9 cellular contexts compared by ENCODE assay signal in the genomic region with DNA sequence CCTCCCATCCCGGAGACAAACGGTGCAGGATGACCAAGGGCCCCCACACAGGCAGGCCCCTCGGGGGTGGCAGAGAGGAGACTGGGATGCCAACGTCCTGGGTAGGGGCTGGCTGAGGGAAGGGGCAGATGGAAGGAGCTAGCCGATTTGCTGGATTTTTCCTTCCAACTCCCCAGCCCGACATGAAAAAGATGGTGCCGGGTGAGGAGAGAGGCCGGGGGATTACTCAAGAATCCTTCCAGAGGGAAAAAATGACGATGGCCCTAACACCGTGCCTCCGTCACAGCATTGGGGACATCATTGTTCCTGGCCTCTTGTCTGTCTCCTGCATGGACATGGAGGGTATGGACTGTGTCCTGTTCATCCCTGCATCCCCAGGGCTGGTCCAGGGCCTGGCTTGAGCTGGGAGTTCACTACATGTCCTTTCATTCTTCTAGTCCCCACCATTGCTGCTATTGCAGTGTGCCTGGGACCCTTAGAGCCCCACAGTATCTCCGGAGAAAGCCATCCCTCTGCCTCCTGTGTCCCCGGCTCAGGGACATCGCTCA.
DNase-seq lines count a peak whose midpoint lies in the region; ATAC-seq and TF ChIP-seq lines count a peak whose summit lies in the region.
"Had no signal": no experiment of that assay in that cellular context is flagged by ENCODE, and none has a peak within 500 bp of the region (broad histone marks: within the 10 kb centered on the region; RNA-seq: fewer than 3 reads in every experiment).

No MANE protein-coding gene starts in this region.

- ATAC-seq in activated T-cell treated with anti-CD3 and anti-CD28 coated beads, Interleukin-2, amount 50 U/mL, for 72 hours (replicated peaks in 1 of 2) = peak; percentile 25 to 30
- no peak for ATAC-seq in GM21576 (IDR thresholded peaks at IDR 0.05; ENCODE audit: unreplicated experiment)

- peaks cover 11% of the 10 kb centered on the region for H3K4me1 Mint-ChIP-seq in activated T-cell treated with anti-CD3 and anti-CD28 coated beads, Interleukin-2, amount 50 U/mL, for 72 hours (ENCODE audit: low read depth)

- no peak overlapping the region for H3K27ac ChIP-seq in KMS-11
- peak overlapping the region in 3 of 4 donors; percentile 56 to 65 (median 65) for H3K27ac ChIP-seq in esophagus muscularis mucosa (replicated peaks in 1 of 4)
- H3K27ac ChIP-seq in sigmoid colon = peak overlapping the region in 3 of 4 donors; percentile 49 to 71 (median 66)

- H3K9me3 ChIP-seq in esophagus muscularis mucosa (no peaks in the 10 kb centered on the region), sigmoid colon (no peaks in the 10 kb centered on the region), HAP-1 (no peaks in the 10 kb centered on the region)

- H3K36me3 ChIP-seq in KMS-11 (ENCODE audit: insufficient read depth) (no peaks in the 10 kb centered on the region), esophagus muscularis mucosa (peaks cover 8 to 38% (median 24%) of the 10 kb centered on the region in 4 donors), sigmoid colon (peaks cover 0 to 41% (median 26%) of the 10 kb centered on the region in 4 donors), HAP-1 (replicated peaks) (no peaks in the 10 kb centered on the region)

- peaks cover 7% of the 10 kb centered on the region for H3K27me3 Mint-ChIP-seq in activated T-cell treated with anti-CD3 and anti-CD28 coated beads, Interleukin-2, amount 50 U/mL, for 72 hours (ENCODE audit: low read depth)

- H3K4me2 ChIP-seq in KMS-11 = 0 out of 2 replicates have a peak overlapping the region, but pooled peaks have one; percentile 20

- TF ChIP-seq POLR2A in esophagus muscularis mucosa (IDR thresholded peaks at IDR 0.05; ENCODE audit: low read depth) (no peak), sigmoid colon (IDR thresholded peaks at IDR 0.05) (no peak)

- TF ChIP-seq EP300 in esophagus muscularis mucosa (IDR thresholded peaks at IDR 0.05) = no peak
- no peak for TF ChIP-seq EP300 in sigmoid colon (IDR thresholded peaks at IDR 0.05)

- no peak overlapping the region for H3K9ac ChIP-seq in KMS-11

- H3K4me3 Mint-ChIP-seq in activated T-cell treated with anti-CD3 and anti-CD28 coated beads, Interleukin-2, amount 50 U/mL, for 72 hours = no peak overlapping the region

- H3K27ac Mint-ChIP-seq in activated T-cell treated with anti-CD3 and anti-CD28 coated beads, Interleukin-2, amount 50 U/mL, for 72 hours = no peak overlapping the region

- TF ChIP-seq CTCF in KMS-11 (conservative IDR thresholded peaks at IDR 0.05; ENCODE audit: low read depth, low read length) (no peak), esophagus muscularis mucosa (IDR thresholded peaks at IDR 0.05) (no peak), sigmoid colon (IDR thresholded peaks at IDR 0.05) (no peak)

- intact Hi-C loops in esophagus muscularis mucosa (cut with DNase I) = loop anchor here (5.0 kb wide), 2 partner anchors 102 to 247 kb away; no protein-coding TSS in a partner anchor
- intact Hi-C loops in sigmoid colon (cut with DNase I) = no loop called here

- H3K4me3 ChIP-seq in KMS-11 (IDR thresholded peaks at IDR 0.05; ENCODE audit: insufficient read depth, low read depth, low read length) = no peak overlapping the region
- H3K4me3 ChIP-seq in esophagus muscularis mucosa = no peak overlapping the region
- H3K4me3 ChIP-seq in sigmoid colon = no peak overlapping the region
- no peak overlapping the region for H3K4me3 ChIP-seq in HAP-1

- H3K27me3 ChIP-seq in KMS-11 (ENCODE audit: insufficient read depth, low read depth) = no peaks in the 10 kb centered on the region
- H3K27me3 ChIP-seq in esophagus muscularis mucosa = no peaks in the 10 kb centered on the region
- H3K27me3 ChIP-seq in sigmoid colon = no peaks in the 10 kb centered on the region
- H3K27me3 ChIP-seq in HAP-1 (ENCODE audit: low read depth) = no peaks in the 10 kb centered on the region; the same call in 1 of the 2 replicates

- DNase-seq in activated T-cell treated with anti-CD3 and anti-CD28 coated beads, Interleukin-2, amount 50 U/mL, for 72 hours = no peak
- DNase-seq in activated T-cell treated with anti-CD3 and anti-CD28 coated beads for 4 hours (no peak), esophagus muscularis mucosa (ENCODE audit: extremely low spot score) (no peak), sigmoid colon (no peak), HAP-1 (ENCODE audit: low spot score in 2 of 2) (no peak), DMS79 treated with DMSO at 0.1 percent for 48 hours (lab: John Stamatoyannopoulos, UW) (no peak)
- DNase-seq: NCI-H2081 treated with DMSO at 0.1 percent for 48 hours had no signal

- in situ Hi-C loops in HAP-1 (cut with MboI; ENCODE audit: low sequenced_read_pairs) = loop anchor here (5.0 kb wide), 1 partner anchor 202 kb away; no protein-coding TSS in a partner anchor

- H3K36me3 Mint-ChIP-seq in activated T-cell treated with anti-CD3 and anti-CD28 coated beads, Interleukin-2, amount 50 U/mL, for 72 hours (ENCODE audit: insufficient read depth in 2 of 2) = peaks cover 0 to 4% of the 10 kb centered on the region in 2 donors

- H4K20me1 ChIP-seq in KMS-11 (ENCODE audit: insufficient read depth) = no peaks in the 10 kb centered on the region

- H2AFZ ChIP-seq in KMS-11 (ENCODE audit: low read depth) = peak overlapping the region; percentile 63

- peaks cover 0 to 2% of the 10 kb centered on the region in 2 donors for H3K9me3 Mint-ChIP-seq in activated T-cell treated with anti-CD3 and anti-CD28 coated beads, Interleukin-2, amount 50 U/mL, for 72 hours

- 65% methylated on average over 14 of the region's 14 CpGs for WGBS in esophagus muscularis mucosa
- 64 to 69% methylated on average over 14 of the region's 14 CpGs for WGBS in sigmoid colon, 2 donors

- H3K79me2 ChIP-seq in KMS-11 (ENCODE audit: insufficient read depth, low read depth) = no peaks in the 10 kb centered on the region

- H3K4me1 ChIP-seq in KMS-11 (ENCODE audit: low read depth, poor library complexity, severe bottlenecking) (no peaks in the 10 kb centered on the region), esophagus muscularis mucosa (peaks cover 9 to 32% (median 16%) of the 10 kb centered on the region in 4 donors), sigmoid colon (peaks cover 0 to 17% (median 6%) of the 10 kb centered on the region in 4 donors), HAP-1 (no peaks in the 10 kb centered on the region)
